In the genomic region with DNA sequence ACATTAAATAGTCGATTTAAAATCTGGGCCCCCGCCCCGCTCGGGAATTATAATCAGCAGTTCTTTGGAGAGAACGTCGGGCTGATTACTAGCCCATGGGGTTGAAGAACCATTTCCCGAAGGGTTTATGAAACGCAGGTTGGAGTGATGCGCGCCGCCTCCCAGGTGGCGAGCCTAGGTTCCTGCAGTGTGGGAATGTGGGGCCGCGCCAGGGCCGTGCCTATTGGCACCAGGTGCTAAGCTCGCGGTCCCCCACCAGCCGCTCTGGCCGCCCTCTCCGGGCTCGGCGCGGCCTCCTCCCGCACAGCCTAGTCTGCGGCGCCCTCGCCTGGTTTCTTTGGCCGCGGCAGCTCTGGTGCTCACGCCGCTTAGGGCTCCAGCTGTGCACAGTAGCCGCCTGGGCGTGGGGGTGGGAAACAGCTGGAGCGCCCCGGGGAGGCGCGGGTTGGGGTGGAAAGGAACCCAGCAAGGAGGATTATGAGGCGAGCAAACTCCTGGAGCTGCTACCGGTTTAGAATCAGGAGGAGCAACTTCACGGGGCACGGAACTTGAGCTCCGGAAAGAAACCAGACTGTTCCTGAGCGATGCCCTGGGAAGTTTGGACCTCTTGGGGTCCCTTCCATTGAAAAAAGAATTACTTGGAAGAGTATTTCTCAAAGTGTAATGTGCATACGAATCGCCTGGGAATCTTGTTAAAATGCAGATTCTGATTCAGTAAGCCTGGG, we compare ENCODE assay signal across 8 cellular contexts. TPM values are rescaled to one million over a fixed set of nuclear protein-coding genes. Genes with fewer than 3 reads are reported as not detected.
DNase-seq lines count a peak whose midpoint lies in the region; ATAC-seq lines count a peak whose summit lies in the region.

No MANE protein-coding gene starts in this region.

- peaks cover 12 to 27% of the 10 kb centered on the region in 2 donors for H3K36me3 Mint-ChIP-seq in activated naive CD4-positive, alpha-beta T cell treated with anti-CD3 and anti-CD28 coated beads, Interleukin-2, amount 50 U/mL, for 72 hours

- H3K27ac Mint-ChIP-seq in activated naive CD4-positive, alpha-beta T cell treated with anti-CD3 and anti-CD28 coated beads, Interleukin-2, amount 50 U/mL, for 72 hours, result no peak overlapping the region

- intact Hi-C loops in left cardiac atrium (cut with DNase I), result loop anchor here in 1 of 2 donors (5.0 to 10.0 kb wide), 2 partner anchors 627 to 804 kb away; no protein-coding TSS in a partner anchor

- DNase-seq in DMS53 treated with DMSO at 0.1 percent for 48 hours (lab: John Stamatoyannopoulos, UW; ENCODE audit: unreplicated experiment), result peak; percentile 40
- DNase-seq in NCI-H774 (lab: John Stamatoyannopoulos, UW), result peak; percentile 93
- DNase-seq in activated naive CD4-positive, alpha-beta T cell treated with anti-CD3 and anti-CD28 coated beads, Interleukin-2, amount 50 U/mL, for 72 hours (ENCODE audit: low spot score in 2 of 2), result peak in 1 of 2 donors; percentile 73
- peak; percentile 86 for DNase-seq in left cardiac atrium
- peak; percentile 51 for DNase-seq in pons (ENCODE audit: low spot score)
- DNase-seq in mesenteric fat pad (ENCODE audit: low spot score), result no peak

- H3K9me3 Mint-ChIP-seq in activated naive CD4-positive, alpha-beta T cell treated with anti-CD3 and anti-CD28 coated beads, Interleukin-2, amount 50 U/mL, for 72 hours, result peaks cover 3 to 6% of the 10 kb centered on the region in 2 donors

- ATAC-seq in GM21390 (IDR thresholded peaks at IDR 0.05; ENCODE audit: unreplicated experiment), result peak; percentile 90
- peak; percentile 88 for ATAC-seq in HG03565 (IDR thresholded peaks at IDR 0.05; ENCODE audit: unreplicated experiment)
- peak; percentile 73 to 95 for ATAC-seq in activated naive CD4-positive, alpha-beta T cell treated with anti-CD3 and anti-CD28 coated beads, Interleukin-2, amount 50 U/mL, for 72 hours
- ATAC-seq in left cardiac atrium, result peak; percentile 97 to 98

RNA-seq across cellular contexts. Expression of a gene that starts 5.6 kb away (rescaled TPM):
- total RNA-seq in activated naive CD4-positive, alpha-beta T cell treated with anti-CD3 and anti-CD28 coated beads, Interleukin-2, amount 50 U/mL, for 72 hours, result not detected
- 10 to 100 TPM; 20.0 to 25.4 TPM for total RNA-seq in left cardiac atrium
- 21.7 TPM for total RNA-seq in mesenteric fat pad

Comparison
In these comparisons a context has a peak if more than half of its experiments do, and no peak if none do; other contexts are left out.
1. RNA of a gene that starts 5.6 kb away (total RNA-seq): 20.0 to 25.4 TPM in left cardiac atrium and 21.7 TPM in mesenteric fat pad (single experiment); not detected in activated naive CD4-positive, alpha-beta T cell treated with anti-CD3 and anti-CD28 coated beads, Interleukin-2, amount 50 U/mL, for 72 hours; every median in the first group is over 10 times any median in the second.
2. Peak in every context shown above with its lines, with median percentiles within 50 percentile points of each other: ATAC-seq.